13 cellular contexts compared by ENCODE assay signal in genomic region chr16:22694887-22695382, GRCh38.
A peak's percentile ranks its signal among the peaks of the same experiment; 100 is the strongest.
DNase-seq lines count a peak whose midpoint lies in the region; ATAC-seq, FAIRE-seq and TF ChIP-seq lines count a peak whose summit lies in the region.
"Had no signal": no experiment of that assay in that cellular context is flagged by ENCODE, and none has a peak within 500 bp of the region (broad histone marks: within the 10 kb centered on the region; RNA-seq: fewer than 3 reads in every experiment).

No MANE protein-coding gene starts in this region.

- no peak for FAIRE-seq in GM12892 (lab: Jason Lieb, UNC)

- no peak for TF ChIP-seq POLR2A in GM12892 (IDR thresholded peaks at IDR 0.05; ENCODE audit: low read depth, low read length)

- ATAC-seq in left lobe of liver (peak; percentile 37), GM21447 (IDR thresholded peaks at IDR 0.05; ENCODE audit: unreplicated experiment) (no peak), GM21529 (IDR thresholded peaks at IDR 0.05; ENCODE audit: unreplicated experiment) (no peak)

- DNase-seq in GM04504 (ENCODE audit: low read depth) (peak; percentile 96), cerebellar cortex (ENCODE audit: low spot score) (peak; percentile 18), left lobe of liver (ENCODE audit: low spot score) (no peak), stromal cell of bone marrow (ENCODE audit: low read depth) (peak; percentile 92), NCI-H510A treated with DMSO at 0.1 percent for 48 hours (lab: John Stamatoyannopoulos, UW) (no peak), GM12892 (ENCODE audit: insufficient read length) (no peak)
- DNase-seq: DMS53, Karpas-422, naive B cell, NCI-H510A, SW 1271 had no signal

Comparison
In these comparisons a context has a peak if more than half of its experiments do, and no peak if none do; other contexts are left out.
1. DNase-seq: peak in GM04504 (single experiment), cerebellar cortex (single experiment) and stromal cell of bone marrow (single experiment); none in left lobe of liver (single experiment), NCI-H510A treated with DMSO at 0.1 percent for 48 hours (single experiment) and GM12892 (single experiment).